In genomic region chr1:12229835-12230548, GRCh38 we compare ENCODE assay signal across 1 cellular context.
A peak's percentile ranks its signal among the peaks of the same experiment; 100 is the strongest.
TF ChIP-seq lines count a peak whose summit lies in the region.

TSS of gene VPS13D (plus strand) at chr1:12230030. CDS start at chr1:12234267, 4,237 bp downstream.

TF ChIP-seq in HepG2, 621 proteins besides CTCF, POLR2A, EP300 and RAD21 (continued from another document and continues in another):
- TF ChIP-seq PRDM10 (CRISPR knock-in tag; IDR thresholded peaks at IDR 0.05; ENCODE audit: low read depth) (no peak), ZNF891 (CRISPR knock-in tag; IDR thresholded peaks at IDR 0.05) (peak; percentile 48), U2AF2 (IDR thresholded peaks at IDR 0.05; ENCODE audit: low read depth, low read length) (no peak), ZNF790 (CRISPR knock-in tag; IDR thresholded peaks at IDR 0.05; ENCODE audit: borderline replicate concordance) (no peak), SRF (IDR thresholded peaks at IDR 0.05; ENCODE audit: low read depth, low read length) (peak; percentile 98), XRCC5 (optimal IDR thresholded peaks at IDR 0.05; ENCODE audit: low read length) (peak; percentile 100), ZNF652 (CRISPR knock-in tag; IDR thresholded peaks at IDR 0.05; ENCODE audit: borderline replicate concordance, low read depth) (no peak), DZIP1 (CRISPR knock-in tag; IDR thresholded peaks at IDR 0.05) (no peak), TBL1XR1 (IDR thresholded peaks at IDR 0.05; ENCODE audit: borderline replicate concordance, low read length, partially characterized antibody) (peak; percentile 41), ZNF501 (CRISPR knock-in tag; IDR thresholded peaks at IDR 0.05) (0 out of 2 replicates have a peak, but pooled peaks have one; percentile 28), ZFX (CRISPR knock-in tag; IDR thresholded peaks at IDR 0.05; ENCODE audit: low read depth) (peak; percentile 83), AHDC1 (CRISPR knock-in tag; IDR thresholded peaks at IDR 0.05; ENCODE audit: borderline replicate concordance) (no peak), HHEX (CRISPR knock-in tag; IDR thresholded peaks at IDR 0.05) (no peak), YY1 (IDR thresholded peaks at IDR 0.05; ENCODE audit: insufficient read depth, insufficient replicate concordance, low read depth, low read length) (peak; percentile 95), ZNF362 (CRISPR knock-in tag; IDR thresholded peaks at IDR 0.05; ENCODE audit: borderline replicate concordance) (no peak), ZNF136 (CRISPR knock-in tag; IDR thresholded peaks at IDR 0.05; ENCODE audit: low read depth) (no peak), CREBL2 (CRISPR knock-in tag; IDR thresholded peaks at IDR 0.05; ENCODE audit: borderline replicate concordance) (no peak), ZNF788 (CRISPR knock-in tag; IDR thresholded peaks at IDR 0.05; ENCODE audit: borderline replicate concordance) (peak; percentile 40; the same call in 1 of the 2 replicates), ARNT2 (CRISPR knock-in tag; IDR thresholded peaks at IDR 0.05; ENCODE audit: low read depth) (peak; percentile 82), SP1 (IDR thresholded peaks at IDR 0.05) (no peak), SP1 (CRISPR knock-in tag; IDR thresholded peaks at IDR 0.05) (no peak), ZNF431 (CRISPR knock-in tag; IDR thresholded peaks at IDR 0.05; ENCODE audit: borderline replicate concordance, low read depth) (peak; percentile 73; the same call in 1 of the 2 replicates), HDAC6 (IDR thresholded peaks at IDR 0.05; ENCODE audit: low read depth, low read length) (no peak), HOXA5 (CRISPR knock-in tag; IDR thresholded peaks at IDR 0.05) (no peak), FOXC1 (CRISPR knock-in tag; IDR thresholded peaks at IDR 0.05; ENCODE audit: borderline replicate concordance) (peak; percentile 30; the same call in 1 of the 2 replicates), ZNF460 (CRISPR knock-in tag; IDR thresholded peaks at IDR 0.05; ENCODE audit: borderline replicate concordance) (no peak), ARNT (IDR thresholded peaks at IDR 0.05) (no peak), ZNF503 (CRISPR knock-in tag; IDR thresholded peaks at IDR 0.05) (0 out of 2 replicates have a peak, but pooled peaks have one; percentile 22), ZNF724P (CRISPR knock-in tag; IDR thresholded peaks at IDR 0.05; ENCODE audit: borderline replicate concordance) (0 out of 2 replicates have a peak, but pooled peaks have one; percentile 17), LRRFIP1 (CRISPR knock-in tag; conservative IDR thresholded peaks at IDR 0.05) (no peak), MAZ (IDR thresholded peaks at IDR 0.05; ENCODE audit: borderline replicate concordance, low read depth, low read length) (peak; percentile 49; the same call in 1 of the 2 replicates), MAZ (CRISPR knock-in tag; IDR thresholded peaks at IDR 0.05; ENCODE audit: low read depth) (peak; percentile 87), CCAR2 (optimal IDR thresholded peaks at IDR 0.05; ENCODE audit: low read depth, low read length) (no peak), MTF1 (CRISPR knock-in tag; IDR thresholded peaks at IDR 0.05) (no peak), MEIS2 (CRISPR knock-in tag; IDR thresholded peaks at IDR 0.05) (peak; percentile 38; the same call in 1 of the 2 replicates), ZFP82 (CRISPR knock-in tag; IDR thresholded peaks at IDR 0.05; ENCODE audit: borderline replicate concordance) (0 out of 2 replicates have a peak, but pooled peaks have one; percentile 44), ZNF546 (CRISPR knock-in tag; conservative IDR thresholded peaks at IDR 0.05) (0 out of 2 replicates have a peak, but pooled peaks have one; percentile 34), UBTF (CRISPR knock-in tag; IDR thresholded peaks at IDR 0.05) (peak; percentile 52; the same call in 1 of the 2 replicates), SKI (IDR thresholded peaks at IDR 0.05; ENCODE audit: partially characterized antibody) (peak; percentile 72), RBAK (CRISPR knock-in tag; IDR thresholded peaks at IDR 0.05) (no peak)
